Comparison of ENCODE assay signal across 8 cellular contexts in the genomic region with DNA sequence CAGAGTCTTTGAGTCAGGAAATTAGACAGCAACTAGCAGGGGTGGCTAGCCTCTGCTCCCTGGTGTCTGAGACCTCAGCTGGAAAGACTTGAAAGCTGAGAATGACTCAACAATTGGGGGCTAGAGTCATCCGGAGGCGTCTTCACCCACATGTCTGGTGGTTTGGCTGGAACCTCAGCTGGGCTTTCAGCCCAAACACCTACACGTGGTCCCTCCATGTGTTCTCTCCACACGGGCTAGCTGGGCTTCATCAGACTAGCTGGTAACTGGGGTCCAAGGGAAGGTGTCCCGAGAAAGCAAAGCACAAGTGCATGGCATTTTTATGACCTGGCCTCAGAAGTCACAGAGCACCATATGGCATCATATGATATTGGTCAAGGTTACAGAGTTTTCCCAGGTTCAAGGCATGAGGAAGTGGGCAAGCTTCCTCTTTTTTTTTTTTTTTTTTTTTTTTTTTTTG. TPM values are rescaled to one million over a fixed set of nuclear protein-coding genes. Genes with fewer than 3 reads are reported as not detected.
DNase-seq lines count a peak whose midpoint lies in the region; ATAC-seq and TF ChIP-seq lines count a peak whose summit lies in the region.

No MANE protein-coding gene starts in this region.

- peaks cover 0 to 7% (median 0%) of the 10 kb centered on the region in 11 experiments; a peak in 2 of 22 replicates for H3K36me3 ChIP-seq in BLaER1 treated with 17β-estradiol and CSF1 and Interleukin-3, amounts not matched to agents 10 nM and 100 nM
- H3K36me3 ChIP-seq in kidney epithelial cell (ENCODE audit: control insufficient read depth, insufficient read depth, low read length): no peaks in the 10 kb centered on the region

- H3K4me1 ChIP-seq in BLaER1 treated with 17β-estradiol and CSF1 and Interleukin-3, amounts not matched to agents 10 nM and 100 nM: peaks cover 0 to 29% (median 21%) of the 10 kb centered on the region in 10 experiments; a peak in 16 of 20 replicates

- ATAC-seq in GM19463 (IDR thresholded peaks at IDR 0.05; ENCODE audit: unreplicated experiment) (peak; percentile 93), HG03457 (IDR thresholded peaks at IDR 0.05; ENCODE audit: unreplicated experiment) (peak; percentile 87)

- no peaks in the 10 kb centered on the region for H3K27me3 ChIP-seq in BLaER1 treated with 17β-estradiol and CSF1 and Interleukin-3, amounts not matched to agents 10 nM and 100 nM
- H3K27me3 ChIP-seq in kidney epithelial cell (ENCODE audit: control insufficient read depth, insufficient read depth, low read length): no peaks in the 10 kb centered on the region

- peak; percentile 64 to 75 for DNase-seq in activated CD4-positive, alpha-beta T cell treated with anti-CD3 and anti-CD28 coated beads, Interleukin-2, amount 50 U/mL, for 48 hours
- DNase-seq in kidney epithelial cell (ENCODE audit: low read depth): peak; percentile 73
- no peak for DNase-seq in retina
- no peak for DNase-seq in Ammon's horn (ENCODE audit: low spot score)
- DNase-seq in NCI-H2081 (lab: John Stamatoyannopoulos, UW): no peak

- peak overlapping the region in 8 of 11 experiments; percentile 8 to 60 (median 40); a peak in 14 of 22 replicates for H3K4me2 ChIP-seq in BLaER1 treated with 17β-estradiol and CSF1 and Interleukin-3, amounts not matched to agents 10 nM and 100 nM

- no peak overlapping the region for H3K4me3 ChIP-seq in BLaER1 treated with 17β-estradiol and CSF1 and Interleukin-3, amounts not matched to agents 10 nM and 100 nM
- H3K4me3 ChIP-seq in kidney epithelial cell (ENCODE audit: low read depth, low read length): no peak overlapping the region

- peaks cover 30 to 50% (median 36%) of the 10 kb centered on the region in 11 experiments for H3K9me3 ChIP-seq in BLaER1 treated with 17β-estradiol and CSF1 and Interleukin-3, amounts not matched to agents 10 nM and 100 nM (replicated peaks in 1 of 11)

- H4K20me1 ChIP-seq in BLaER1 treated with 17β-estradiol and CSF1 and Interleukin-3, amounts not matched to agents 10 nM and 100 nM: no peaks in the 10 kb centered on the region

- H3K9ac ChIP-seq in BLaER1 treated with 17β-estradiol and CSF1 and Interleukin-3, amounts not matched to agents 10 nM and 100 nM: no peak overlapping the region

- no peak for TF ChIP-seq CTCF in kidney epithelial cell (IDR thresholded peaks at IDR 0.05; ENCODE audit: insufficient read depth, low read length, poor library complexity, severe bottlenecking)

- H3K27ac ChIP-seq in BLaER1 treated with 17β-estradiol and CSF1 and Interleukin-3, amounts not matched to agents 10 nM and 100 nM: peak overlapping the region in 6 of 11 experiments; percentile 18 to 62 (median 40); a peak in 7 of 22 replicates

RNA-seq across cellular contexts. Expression of gene ABHD2, which starts 19.9 kb away (rescaled TPM):
- total RNA-seq in kidney epithelial cell: 39.7 and 62.7 TPM in 2 replicates

Comparison
In these comparisons a context has a peak if more than half of its experiments do, and no peak if none do; other contexts are left out.
1. DNase-seq: peak in activated CD4-positive, alpha-beta T cell treated with anti-CD3 and anti-CD28 coated beads, Interleukin-2, amount 50 U/mL, for 48 hours (2 of 2) and kidney epithelial cell (single experiment); none in retina (single experiment), Ammon's horn (single experiment) and NCI-H2081 (0 of 2).